In the genomic region with DNA sequence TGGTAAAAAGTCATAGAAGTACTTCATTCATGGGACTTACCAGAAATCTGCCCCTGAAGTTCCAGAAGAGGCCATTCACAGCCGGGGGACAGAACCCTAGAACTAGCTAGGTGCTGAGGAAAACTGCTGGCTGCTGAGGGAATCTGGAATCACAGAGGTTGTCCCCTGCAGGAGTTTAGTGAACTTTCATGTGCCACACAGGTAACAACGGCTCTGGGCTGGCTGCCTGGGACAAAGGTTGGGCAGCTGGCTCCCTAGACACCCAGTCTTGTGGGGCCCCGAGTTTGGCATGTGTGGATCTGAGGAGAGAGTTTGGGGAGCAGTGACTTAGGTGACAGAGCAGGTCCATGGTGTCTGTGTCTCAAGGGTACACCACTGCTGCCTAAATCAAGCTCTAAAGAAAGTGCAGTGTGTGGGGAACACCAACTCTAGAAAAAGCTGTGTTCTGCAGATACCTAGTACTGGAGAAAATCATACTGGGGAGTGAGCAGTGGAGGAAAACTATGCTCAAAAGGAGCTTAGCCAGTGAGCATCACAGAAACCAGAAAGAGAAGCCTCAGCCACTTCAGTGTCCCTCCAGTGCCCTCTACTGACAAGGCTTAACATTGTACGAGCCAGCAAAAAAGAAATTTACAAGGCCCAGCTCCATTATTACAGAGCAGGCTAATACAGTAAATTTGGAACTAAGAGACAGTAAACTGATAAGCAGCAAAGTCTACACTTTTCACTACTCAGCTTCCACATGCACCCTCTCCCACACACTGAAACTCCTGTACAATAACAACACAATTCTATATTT, we compare ENCODE assay signal across 12 cellular contexts. TPM values are rescaled to one million over a fixed set of nuclear protein-coding genes. Genes with fewer than 3 reads are reported as not detected.
DNase-seq lines count a peak whose midpoint lies in the region; TF ChIP-seq lines count a peak whose summit lies in the region.
"Had no signal": no experiment of that assay in that cellular context is flagged by ENCODE, and none has a peak within 500 bp of the region (broad histone marks: within the 10 kb centered on the region; RNA-seq: fewer than 3 reads in every experiment).

No MANE protein-coding gene starts in this region.

- H3K36me3 Mint-ChIP-seq in neural crest cell (ENCODE audit: low read depth) = peaks cover 2% of the 10 kb centered on the region

- TF ChIP-seq CTCF in HL-60 (IDR thresholded peaks at IDR 0.05; ENCODE audit: insufficient read depth, low read length) (peak; percentile 19), brain microvascular endothelial cell (IDR thresholded peaks at IDR 0.05; ENCODE audit: low read depth, low read length, missing control alignments) (peak; percentile 43), neural crest cell (conservative IDR thresholded peaks at IDR 0.05) (peak; percentile 53)

- no peak overlapping the region for H3K27ac ChIP-seq in HL-60 (replicated peaks)
- no peak overlapping the region for H3K27ac ChIP-seq in brain microvascular endothelial cell

- no peak overlapping the region for H3K27ac Mint-ChIP-seq in neural crest cell (ENCODE audit: unreplicated experiment)

- no peaks in the 10 kb centered on the region for H3K27me3 Mint-ChIP-seq in neural crest cell (ENCODE audit: low read depth)

- H3K4me3 Mint-ChIP-seq in neural crest cell = no peak overlapping the region

- in situ Hi-C loops in brain microvascular endothelial cell (cut with HindIII; ENCODE audit: low pct_ligation_motif_present, low sequenced_read_pairs) = no loop called here

- H3K27me3 ChIP-seq in HL-60 (ENCODE audit: insufficient read depth, poor library complexity, severe bottlenecking) (no peaks in the 10 kb centered on the region), brain microvascular endothelial cell (replicated peaks) (no peaks in the 10 kb centered on the region)

- H3K4me3 ChIP-seq in HL-60 (replicated peaks; ENCODE audit: insufficient read depth, low read length) (no peak overlapping the region), brain microvascular endothelial cell (ENCODE audit: low read depth, low read length) (no peak overlapping the region)

- no peaks in the 10 kb centered on the region for H3K36me3 ChIP-seq in brain microvascular endothelial cell (replicated peaks)

- DNase-seq in NCI-H2171 treated with DMSO at 0.1 percent for 48 hours (lab: John Stamatoyannopoulos, UW) (peak; percentile 25), NCI-H2171 (lab: John Stamatoyannopoulos, UW) (no peak), HL-60 (ENCODE audit: low read depth in 1 of 2, low spot score in 1 of 2) (peak in 1 of 2 experiments; percentile 21), brain microvascular endothelial cell (no peak), neural crest cell (ENCODE audit: low read depth, low spot score) (no peak), A172 (ENCODE audit: low spot score) (no peak), SHP77 (lab: John Stamatoyannopoulos, UW) (no peak), nucleus accumbens (lab: John Stamatoyannopoulos, UW) (no peak)
- DNase-seq: activated T-cell treated with anti-CD3 and anti-CD28 coated beads, Interleukin-2, amount 50 U/mL, for 1 hour; H7; NCI-H69; stimulated activated CD4-positive, alpha-beta T cell treated with anti-CD3 and anti-CD28 coated beads, Interleukin-4, amount 100 ng/mL, for 1 hour had no signal

- peaks cover 11% of the 10 kb centered on the region for H3K9me3 Mint-ChIP-seq in neural crest cell

- no peaks in the 10 kb centered on the region for H3K4me1 Mint-ChIP-seq in neural crest cell

RNA-seq across cellular contexts. Expression of a gene that starts 15.2 kb away (rescaled TPM):
- 3.1 and 3.4 TPM in 2 replicates for total RNA-seq in neural crest cell
- not detected in 2 replicates for total RNA-seq in A172 (2014; rRNA removed; shearing (Covaris generic))
